In genomic region chr1:45640293-45640692, GRCh38 we compare ENCODE assay signal across 18 cellular contexts.
"Had no signal": no experiment of that assay in that cellular context is flagged by ENCODE, and none has a peak within 500 bp of the region (broad histone marks: within the 10 kb centered on the region; RNA-seq: fewer than 3 reads in every experiment).

No MANE protein-coding gene starts in this region.

- DNase-seq: activated CD4-positive, alpha-beta T cell treated with anti-CD3 and anti-CD28 coated beads, Interleukin-2, amount 50 U/mL, for 4 hours; activated CD4-positive, CD25-positive, alpha-beta regulatory T cell; activated naive CD4-positive, alpha-beta T cell treated with anti-CD3 and anti-CD28 coated beads for 36 hours; amniotic stem cell; body of pancreas; central memory CD4-positive, alpha-beta T cell; cortex of kidney; effector CD8-positive, alpha-beta T cell; erythroblast; head of caudate nucleus; mesendoderm; psoas muscle; stimulated activated CD4-positive, alpha-beta T cell treated with anti-CD3 and anti-CD28 coated beads, Interleukin-4, amount 100 ng/mL, for 1 hour; stimulated activated CD8-positive, alpha-beta memory T cell treated with anti-CD3 and anti-CD28 coated beads, Interleukin-4, amount 100 ng/mL, for 48 hours; stomach; T-helper 2 cell had no signal

- H3K4me1 ChIP-seq: psoas muscle had no signal

- H3K27ac ChIP-seq: body of pancreas, psoas muscle, stomach, thoracic aorta had no signal

- H3K27me3 ChIP-seq: body of pancreas, stomach had no signal

- H3K4me3 ChIP-seq: body of pancreas, psoas muscle, stomach, thoracic aorta had no signal

- ATAC-seq: body of pancreas, psoas muscle had no signal

- H3K9me3 ChIP-seq: body of pancreas, psoas muscle, stomach, thoracic aorta had no signal

- H3K9me3 Mint-ChIP-seq: activated naive CD4-positive, alpha-beta T cell treated with anti-CD3 and anti-CD28 coated beads for 36 hours; activated T-helper 1 cell treated with anti-CD3 and anti-CD28 coated beads, Interleukin-12 subunit alpha, Interleukin-12 subunit beta, Interleukin-2, Interleukin-4 antibody, amounts not matched to agents 30 ng/mL and 10 ng/mL and 1 ng/mL, durations not matched to agents 14 hours and 24 hours and 36 hours had no signal

- H3K27ac Mint-ChIP-seq: activated naive CD4-positive, alpha-beta T cell treated with anti-CD3 and anti-CD28 coated beads for 36 hours; activated T-helper 1 cell treated with anti-CD3 and anti-CD28 coated beads, Interleukin-12 subunit alpha, Interleukin-12 subunit beta, Interleukin-2, Interleukin-4 antibody, amounts not matched to agents 30 ng/mL and 10 ng/mL and 1 ng/mL, durations not matched to agents 14 hours and 24 hours and 36 hours had no signal

- H3K4me3 Mint-ChIP-seq: activated naive CD4-positive, alpha-beta T cell treated with anti-CD3 and anti-CD28 coated beads for 36 hours; activated T-helper 1 cell treated with anti-CD3 and anti-CD28 coated beads, Interleukin-12 subunit alpha, Interleukin-12 subunit beta, Interleukin-2, Interleukin-4 antibody, amounts not matched to agents 30 ng/mL and 10 ng/mL and 1 ng/mL, durations not matched to agents 14 hours and 24 hours and 36 hours had no signal
